ENCODE assay signal across 16 cellular contexts in genomic region chr1:93573940-93574469, GRCh38.
DNase-seq lines count a peak whose midpoint lies in the region; ATAC-seq and TF ChIP-seq lines count a peak whose summit lies in the region.
"Had no signal": no experiment of that assay in that cellular context is flagged by ENCODE, and none has a peak within 500 bp of the region (broad histone marks: within the 10 kb centered on the region; RNA-seq: fewer than 3 reads in every experiment).

No MANE protein-coding gene starts in this region.

- no peaks in the 10 kb centered on the region for H3K27me3 Mint-ChIP-seq in nephron progenitor cell (ENCODE audit: low read depth, poor library complexity)
- no peaks in the 10 kb centered on the region for H3K27me3 Mint-ChIP-seq in activated CD4-positive, alpha-beta T cell treated with anti-CD3 and anti-CD28 coated beads, Interleukin-2, amount 10 ng/mL, durations not matched to agents 7 days and 5 days
- H3K27me3 Mint-ChIP-seq in activated naive CD4-positive, alpha-beta T cell treated with anti-CD3 and anti-CD28 coated beads for 36 hours (ENCODE audit: low read depth): no peaks in the 10 kb centered on the region
- H3K27me3 Mint-ChIP-seq: IgD-negative memory B cell had no signal

- peak overlapping the region; percentile 64 for H3K27ac Mint-ChIP-seq in nephron progenitor cell
- no peak overlapping the region for H3K27ac Mint-ChIP-seq in activated CD4-positive, alpha-beta T cell treated with anti-CD3 and anti-CD28 coated beads, Interleukin-2, amount 10 ng/mL, durations not matched to agents 7 days and 5 days
- no peak overlapping the region for H3K27ac Mint-ChIP-seq in activated naive CD4-positive, alpha-beta T cell treated with anti-CD3 and anti-CD28 coated beads for 36 hours

- no peaks in the 10 kb centered on the region for H3K36me3 ChIP-seq in colonic mucosa

- H3K4me3 ChIP-seq in colonic mucosa: no peak overlapping the region

- H3K27ac ChIP-seq in 22Rv1: peak overlapping the region; percentile 10; the same call in 1 of the 2 replicates
- H3K27ac ChIP-seq in colonic mucosa: peak overlapping the region; percentile 40

- H3K4me3 Mint-ChIP-seq in nephron progenitor cell: no peak overlapping the region
- no peak overlapping the region for H3K4me3 Mint-ChIP-seq in activated CD4-positive, alpha-beta T cell treated with anti-CD3 and anti-CD28 coated beads, Interleukin-2, amount 10 ng/mL, durations not matched to agents 7 days and 5 days
- no peak overlapping the region for H3K4me3 Mint-ChIP-seq in activated naive CD4-positive, alpha-beta T cell treated with anti-CD3 and anti-CD28 coated beads for 36 hours
- H3K4me3 Mint-ChIP-seq: IgD-negative memory B cell had no signal

- H3K4me1 ChIP-seq in colonic mucosa: peaks cover 4% of the 10 kb centered on the region

- ATAC-seq in GM19351 (IDR thresholded peaks at IDR 0.05; ENCODE audit: unreplicated experiment) (no peak), HG02852 (IDR thresholded peaks at IDR 0.05; ENCODE audit: unreplicated experiment) (no peak)

- intact Hi-C loops in colonic mucosa (cut with DNase I): loop anchor here (10.0 kb wide), 1 partner anchor 119 kb away; no protein-coding TSS in a partner anchor
- intact Hi-C loops in activated naive CD4-positive, alpha-beta T cell treated with anti-CD3 and anti-CD28 coated beads for 36 hours (cut with micrococcal nuclease): no loop called here

- H3K9me3 Mint-ChIP-seq in nephron progenitor cell: no peaks in the 10 kb centered on the region
- no peaks in the 10 kb centered on the region for H3K9me3 Mint-ChIP-seq in activated CD4-positive, alpha-beta T cell treated with anti-CD3 and anti-CD28 coated beads, Interleukin-2, amount 10 ng/mL, durations not matched to agents 7 days and 5 days
- H3K9me3 Mint-ChIP-seq in activated naive CD4-positive, alpha-beta T cell treated with anti-CD3 and anti-CD28 coated beads for 36 hours: no peaks in the 10 kb centered on the region
- H3K9me3 Mint-ChIP-seq: IgD-negative memory B cell had no signal

- no peaks in the 10 kb centered on the region for H3K9me3 ChIP-seq in colonic mucosa

- H3K4me1 Mint-ChIP-seq in nephron progenitor cell: peaks cover 45% of the 10 kb centered on the region
- H3K4me1 Mint-ChIP-seq in activated CD4-positive, alpha-beta T cell treated with anti-CD3 and anti-CD28 coated beads, Interleukin-2, amount 10 ng/mL, durations not matched to agents 7 days and 5 days: no peaks in the 10 kb centered on the region
- H3K4me1 Mint-ChIP-seq in activated naive CD4-positive, alpha-beta T cell treated with anti-CD3 and anti-CD28 coated beads for 36 hours (ENCODE audit: low read depth): no peaks in the 10 kb centered on the region

- no peaks in the 10 kb centered on the region for H3K27me3 ChIP-seq in colonic mucosa

- POLR2A ChIA-PET in activated CD4-positive, alpha-beta T cell treated with anti-CD3 and anti-CD28 coated beads, Interleukin-2, amount 10 ng/mL, durations not matched to agents 7 days and 5 days (lab: Charles Lee): no interaction called here

- no peak for TF ChIP-seq CTCF in 22Rv1 (IDR thresholded peaks at IDR 0.05)
- no peak for TF ChIP-seq CTCF in colonic mucosa (IDR thresholded peaks at IDR 0.05)
- TF ChIP-seq CTCF in nephron progenitor cell (IDR thresholded peaks at IDR 0.05): no peak

- DNase-seq in NCI-H1092 treated with DMSO at 0.1 percent for 48 hours (lab: John Stamatoyannopoulos, UW): peak; percentile 25
- no peak for DNase-seq in colonic mucosa
- DNase-seq in nephron progenitor cell: no peak
- no peak for DNase-seq in activated CD4-positive, alpha-beta T cell treated with anti-CD3 and anti-CD28 coated beads, Interleukin-2, amount 10 ng/mL, durations not matched to agents 7 days and 5 days
- DNase-seq in activated naive CD4-positive, alpha-beta T cell treated with anti-CD3 and anti-CD28 coated beads for 36 hours: no peak
- DNase-seq: cerebellar nuclear complex; DMS79; effector memory CD4-positive, alpha-beta T cell; mesendoderm; NCI-H187 treated with DMSO at 0.1 percent for 48 hours; NCI-H510A treated with DMSO at 0.1 percent for 48 hours; stimulated activated CD4-positive, alpha-beta T cell treated with anti-CD3 and anti-CD28 coated beads, Interleukin-12 subunit alpha, Interleukin-12 subunit beta, amount 100 ng/mL, for 4 hours had no signal

- no peak overlapping the region for H3K9ac ChIP-seq in colonic mucosa (ENCODE audit: low read depth in 2 of 2, low read length in 2 of 2)

- CTCF ChIA-PET in activated CD4-positive, alpha-beta T cell treated with anti-CD3 and anti-CD28 coated beads, Interleukin-2, amount 10 ng/mL, durations not matched to agents 7 days and 5 days (lab: Charles Lee): no interaction called here
- CTCF ChIA-PET in activated naive CD4-positive, alpha-beta T cell treated with anti-CD3 and anti-CD28 coated beads for 36 hours (lab: Charles Lee): interaction anchor here (0.5 to 1.5 kb wide), 2 partner anchors 32 to 269 kb away, joined by 4 to 5 read pairs; no protein-coding TSS in a partner anchor

- H3K36me3 Mint-ChIP-seq in nephron progenitor cell (ENCODE audit: low read depth): peaks cover 33% of the 10 kb centered on the region
- H3K36me3 Mint-ChIP-seq in activated CD4-positive, alpha-beta T cell treated with anti-CD3 and anti-CD28 coated beads, Interleukin-2, amount 10 ng/mL, durations not matched to agents 7 days and 5 days (ENCODE audit: low read depth): no peaks in the 10 kb centered on the region
- H3K36me3 Mint-ChIP-seq in activated naive CD4-positive, alpha-beta T cell treated with anti-CD3 and anti-CD28 coated beads for 36 hours (ENCODE audit: low read depth): no peaks in the 10 kb centered on the region
